12 cellular contexts compared by ENCODE assay signal in genomic region chr13:37747071-37747612, GRCh38.
DNase-seq lines count a peak whose midpoint lies in the region; ATAC-seq and TF ChIP-seq lines count a peak whose summit lies in the region.
"Had no signal": no experiment of that assay in that cellular context is flagged by ENCODE, and none has a peak within 500 bp of the region (broad histone marks: within the 10 kb centered on the region; RNA-seq: fewer than 3 reads in every experiment).

No MANE protein-coding gene starts in this region.

- H2AFZ ChIP-seq in ACC112 (ENCODE audit: low read length, unreplicated experiment) (peak overlapping the region; percentile 39), PC-3 (ENCODE audit: low read length) (no peak overlapping the region; the same call in 1 of the 2 replicates)

- TF ChIP-seq CTCF in HFFc6 (IDR thresholded peaks at IDR 0.05) (no peak), PC-3 (conservative IDR thresholded peaks at IDR 0.05; ENCODE audit: low read depth, low read length) (no peak), fibroblast of pulmonary artery (IDR thresholded peaks at IDR 0.05; ENCODE audit: low read length, missing control alignments) (no peak)

- peaks cover 25% of the 10 kb centered on the region for H3K4me1 Mint-ChIP-seq in HFFc6 (ENCODE audit: low read depth)

- no peaks in the 10 kb centered on the region for H3K9me3 Mint-ChIP-seq in HFFc6
- H3K9me3 Mint-ChIP-seq: stimulated activated naive CD8-positive, alpha-beta T cell treated with anti-CD3 and anti-CD28 coated beads, Interleukin-15, Interleukin-2, amounts not matched to agents 100 ng/mL and 50 ng/mL, for 24 hours had no signal

- no peaks in the 10 kb centered on the region for H4K20me1 ChIP-seq in PC-3 (ENCODE audit: low read length)

- intact Hi-C loops in PC-3 (cut with micrococcal nuclease), result no loop called here

- H3K27me3 ChIP-seq in ACC112 (ENCODE audit: insufficient read depth, low read length) (no peaks in the 10 kb centered on the region), PC-3 (ENCODE audit: low read length) (no peaks in the 10 kb centered on the region)
- H3K27me3 ChIP-seq: adrenal gland, spleen had no signal

- H3K9me2 ChIP-seq in PC-3 (replicated peaks; ENCODE audit: low read length), result no peaks in the 10 kb centered on the region

- no TSS peak for BruUV-seq in PC-3 (replicated peaks; lab: Mats Ljungman, UMichigan)

- H3K79me2 ChIP-seq in ACC112 (ENCODE audit: control insufficient read depth, insufficient read depth, low read length, unreplicated experiment) (no peaks in the 10 kb centered on the region), PC-3 (ENCODE audit: low read length) (no peaks in the 10 kb centered on the region)

- H3K36me3 ChIP-seq in ACC112 (ENCODE audit: insufficient read depth, low read length), result no peaks in the 10 kb centered on the region
- H3K36me3 ChIP-seq in PC-3 (ENCODE audit: low read depth, low read length), result no peaks in the 10 kb centered on the region
- H3K36me3 ChIP-seq: adrenal gland, spleen had no signal

- H3K27ac Mint-ChIP-seq in HFFc6, result peak overlapping the region; percentile 73
- H3K27ac Mint-ChIP-seq: stimulated activated naive CD8-positive, alpha-beta T cell treated with anti-CD3 and anti-CD28 coated beads, Interleukin-15, Interleukin-2, amounts not matched to agents 100 ng/mL and 50 ng/mL, for 24 hours had no signal

- H3K27ac ChIP-seq in ACC112 (ENCODE audit: low read depth, low read length) (peak overlapping the region; percentile 18; the same call in 1 of the 2 replicates), PC-3 (ENCODE audit: low read length) (peak overlapping the region; percentile 35)
- H3K27ac ChIP-seq: adrenal gland, spleen had no signal

- H3K4me3 ChIP-seq in ACC112 (ENCODE audit: low read depth, low read length) (peak overlapping the region; percentile 18; the same call in 1 of the 2 replicates), PC-3 (ENCODE audit: low read length) (no peak overlapping the region), fibroblast of pulmonary artery (replicated peaks; ENCODE audit: low read depth, low read length) (no peak overlapping the region)
- H3K4me3 ChIP-seq: adrenal gland, spleen had no signal

- peak; percentile 66 for DNase-seq in HFFc6
- DNase-seq in PC-3, result peak; percentile 86
- peak; percentile 86 for DNase-seq in fibroblast of pulmonary artery (ENCODE audit: low read depth)
- DNase-seq in activated gamma-delta T cell (lab: John Stamatoyannopoulos, UW), result no peak
- DNase-seq: adrenal gland, C1 segment of cervical spinal cord, spleen had no signal

- no peak overlapping the region for H3K9ac ChIP-seq in PC-3 (ENCODE audit: low read length)

- peaks cover 15% of the 10 kb centered on the region for H3K4me1 ChIP-seq in ACC112 (ENCODE audit: control insufficient read depth, insufficient read depth, low read length, unreplicated experiment)
- H3K4me1 ChIP-seq in PC-3 (ENCODE audit: insufficient read depth, low read length), result peaks cover 14% of the 10 kb centered on the region; the same call in 1 of the 2 replicates
- H3K4me1 ChIP-seq: adrenal gland, spleen had no signal

- no peaks in the 10 kb centered on the region for H3F3A ChIP-seq in PC-3 (ENCODE audit: low read length, unreplicated experiment)

- H3K4me3 Mint-ChIP-seq in HFFc6, result peak overlapping the region; percentile 63
- H3K4me3 Mint-ChIP-seq: stimulated activated naive CD8-positive, alpha-beta T cell treated with anti-CD3 and anti-CD28 coated beads, Interleukin-15, Interleukin-2, amounts not matched to agents 100 ng/mL and 50 ng/mL, for 24 hours had no signal

- peak overlapping the region; percentile 30 for H3K4me2 ChIP-seq in PC-3 (ENCODE audit: low read length)

- H3K27me3 Mint-ChIP-seq in HFFc6 (ENCODE audit: insufficient read depth), result no peaks in the 10 kb centered on the region
- H3K27me3 Mint-ChIP-seq: stimulated activated naive CD8-positive, alpha-beta T cell treated with anti-CD3 and anti-CD28 coated beads, Interleukin-15, Interleukin-2, amounts not matched to agents 100 ng/mL and 50 ng/mL, for 24 hours had no signal

- peaks cover 27% of the 10 kb centered on the region for H3K36me3 Mint-ChIP-seq in HFFc6 (ENCODE audit: low read depth)

- CTCF ChIA-PET in PC-3 (lab: Charles Lee), result no interaction called here

- ATAC-seq in PC-3 (peak; percentile 67), HG03159 (IDR thresholded peaks at IDR 0.05; ENCODE audit: unreplicated experiment) (no peak), HG02973 (IDR thresholded peaks at IDR 0.05; ENCODE audit: unreplicated experiment) (no peak), HG03139 (IDR thresholded peaks at IDR 0.05; ENCODE audit: unreplicated experiment) (no peak)

- no peaks in the 10 kb centered on the region for H3K9me3 ChIP-seq in PC-3 (ENCODE audit: low read length)
- H3K9me3 ChIP-seq: adrenal gland, spleen had no signal

- POLR2A ChIA-PET in PC-3 (lab: Charles Lee; ENCODE audit: unreplicated experiment), result no interaction called here
